In the genomic region with DNA sequence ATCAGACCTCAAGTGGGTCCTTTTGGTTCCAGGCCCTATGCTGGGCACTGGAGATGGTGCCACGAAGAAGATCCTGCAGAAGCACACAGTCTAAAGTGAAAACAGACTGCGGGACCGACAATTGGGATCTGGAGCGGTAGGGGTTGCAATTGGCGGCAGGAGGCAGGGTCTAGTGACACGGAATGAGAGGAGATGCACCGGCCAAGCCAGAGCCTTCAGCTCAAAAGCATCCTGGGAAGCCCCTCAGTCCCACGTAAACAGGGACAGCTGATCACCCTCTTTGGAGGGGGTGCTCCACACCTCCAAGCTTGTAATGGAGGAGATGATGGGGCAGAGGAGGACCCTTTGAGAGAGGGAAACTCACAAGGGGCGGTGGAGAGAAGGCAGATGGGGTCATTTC, we compare ENCODE assay signal across 28 cellular contexts.
"Had no signal": no experiment of that assay in that cellular context is flagged by ENCODE, and none has a peak within 500 bp of the region (broad histone marks: within the 10 kb centered on the region; RNA-seq: fewer than 3 reads in every experiment).

No MANE protein-coding gene starts in this region.

- DNase-seq: activated CD4-positive, alpha-beta memory T cell treated with anti-CD3 and anti-CD28 coated beads, Interleukin-2, amount 10 ng/mL, durations not matched to agents 7 days and 5 days; activated CD4-positive, alpha-beta T cell treated with anti-CD3 and anti-CD28 coated beads for 1 hour; activated CD4-positive, alpha-beta T cell treated with anti-CD3 and anti-CD28 coated beads, Interleukin-2, amount 10 ng/mL, durations not matched to agents 7 days and 5 days; activated effector memory CD4-positive, alpha-beta T cell treated with anti-CD3 and anti-CD28 coated beads, Interleukin-2, amount 50 U/mL, for 16 hours; activated naive CD4-positive, alpha-beta T cell treated with anti-CD3 and anti-CD28 coated beads for 36 hours; activated naive CD8-positive, alpha-beta T cell treated with anti-CD3 and anti-CD28 coated beads for 36 hours; aorta; body of pancreas; cerebellar nuclear complex; colonic mucosa; foreskin keratinocyte; heart right ventricle; left ventricle myocardium superior; nephron progenitor cell; psoas muscle; sigmoid colon; small intestine; stimulated activated CD4-positive, alpha-beta T cell treated with anti-CD3 and anti-CD28 coated beads, Interleukin-4, amount 100 ng/mL, for 24 hours; stimulated activated naive CD8-positive, alpha-beta T cell treated with anti-CD3 and anti-CD28 coated beads, Interleukin-15, amount 100 ng/mL, for 72 hours; substantia nigra; T-helper 17 cell; T1000; thyroid gland had no signal

- ATAC-seq: body of pancreas; esophagus mucosa; foreskin keratinocyte; heart right ventricle; left ventricle myocardium superior; pancreas; psoas muscle; SK-N-SH treated with all-trans-retinoic acid at 6 μM for 48 hours; stimulated activated memory B cell treated with anti-CD40 and anti-IgM and Interleukin-4, amounts not matched to agents 10 μg/mL and 1 μg/mL and 100 μg/mL, for 72 hours; stimulated activated naive CD8-positive, alpha-beta T cell treated with anti-CD3 and anti-CD28 coated beads, Interleukin-15, amount 100 ng/mL, for 72 hours; T-helper 17 cell; WTC11 had no signal
